9 cellular contexts compared by ENCODE assay signal in the genomic region with DNA sequence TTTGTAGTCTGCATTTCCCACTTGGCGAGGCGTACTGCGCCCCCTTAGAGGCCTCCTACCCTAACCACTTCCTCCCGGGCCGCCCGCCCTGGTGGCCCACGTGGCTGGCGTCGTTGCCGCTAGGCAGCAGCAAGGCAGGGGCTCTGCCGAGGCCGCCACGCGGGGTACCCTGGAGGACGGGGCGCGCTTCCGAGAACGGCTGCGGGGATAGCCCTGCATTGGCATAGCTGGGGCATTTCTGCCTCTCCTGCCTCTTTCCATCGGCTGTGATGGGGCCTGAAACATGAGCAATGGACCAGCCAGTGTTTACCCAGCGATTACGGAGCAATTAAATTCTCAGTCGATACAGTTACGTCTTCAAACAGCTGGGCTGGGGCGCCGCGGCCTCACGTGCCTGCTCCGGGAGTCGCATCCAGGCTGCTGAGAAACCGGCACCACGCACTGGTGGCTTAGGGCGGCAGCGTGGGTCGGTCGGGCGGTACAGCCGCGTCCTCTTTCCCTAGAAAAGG. TPM values are rescaled to one million over a fixed set of nuclear protein-coding genes. Genes with fewer than 3 reads are reported as not detected.
DNase-seq lines count a peak whose midpoint lies in the region; ATAC-seq and TF ChIP-seq lines count a peak whose summit lies in the region.
"Had no signal": no experiment of that assay in that cellular context is flagged by ENCODE, and none has a peak within 500 bp of the region (broad histone marks: within the 10 kb centered on the region; RNA-seq: fewer than 3 reads in every experiment).

No MANE protein-coding gene starts in this region.

- CTCF ChIA-PET in activated CD4-positive, alpha-beta memory T cell treated with anti-CD3 and anti-CD28 coated beads for 36 hours (lab: Charles Lee), result no interaction called here

- H3K4me1 Mint-ChIP-seq in endodermal cell, result peaks cover 15% of the 10 kb centered on the region
- peaks cover 5% of the 10 kb centered on the region for H3K4me1 Mint-ChIP-seq in activated CD4-positive, alpha-beta memory T cell treated with anti-CD3 and anti-CD28 coated beads for 36 hours (ENCODE audit: low read depth)

- no peaks in the 10 kb centered on the region for H3K36me3 ChIP-seq in endodermal cell (ENCODE audit: control insufficient read depth, insufficient read depth, low read length)
- H3K36me3 ChIP-seq: MG63 had no signal

- peak; percentile 6 for DNase-seq in stimulated activated CD8-positive, alpha-beta memory T cell treated with anti-CD3 and anti-CD28 coated beads, Interleukin-12 subunit alpha, Interleukin-12 subunit beta, amount 100 ng/mL, for 4 hours (ENCODE audit: low read depth)
- DNase-seq in stimulated activated CD8-positive, alpha-beta memory T cell treated with anti-CD3 and anti-CD28 coated beads, Interleukin-4, amount 100 ng/mL, for 48 hours, result no peak
- DNase-seq in NCI-H524 (lab: John Stamatoyannopoulos, UW), result peak; percentile 52 to 75
- peak; percentile 66 for DNase-seq in endodermal cell
- no peak for DNase-seq in activated CD4-positive, alpha-beta memory T cell treated with anti-CD3 and anti-CD28 coated beads for 36 hours
- DNase-seq in 8988T, result no peak
- DNase-seq in GM19238 (ENCODE audit: insufficient read length, low spot score), result no peak
- DNase-seq: MG63 had no signal

- H3K4me1 ChIP-seq in endodermal cell (ENCODE audit: control insufficient read depth, insufficient read depth, low read length), result no peaks in the 10 kb centered on the region

- no peak overlapping the region for H3K4me3 ChIP-seq in endodermal cell (ENCODE audit: low read length)
- H3K4me3 ChIP-seq: MG63 had no signal

- H3K27me3 Mint-ChIP-seq in endodermal cell (ENCODE audit: insufficient read depth), result peaks cover 47% of the 10 kb centered on the region
- H3K27me3 Mint-ChIP-seq in activated CD4-positive, alpha-beta memory T cell treated with anti-CD3 and anti-CD28 coated beads for 36 hours, result peaks cover 8% of the 10 kb centered on the region

- no peak overlapping the region for H3K27ac ChIP-seq in endodermal cell (ENCODE audit: low read depth, low read length)

- WGBS in endodermal cell (ENCODE audit: insufficient coverage in 1 of 2, insufficient read length in 1 of 2), 2 experiments, result 93 to 95% methylated on average over 16 to 40 of the region's 40 CpGs

- ATAC-seq in HG03039 (IDR thresholded peaks at IDR 0.05; ENCODE audit: unreplicated experiment), result no peak

- TF ChIP-seq CTCF in endodermal cell (conservative IDR thresholded peaks at IDR 0.05), result no peak

- no peak overlapping the region for H3K4me3 Mint-ChIP-seq in endodermal cell
- no peak overlapping the region for H3K4me3 Mint-ChIP-seq in activated CD4-positive, alpha-beta memory T cell treated with anti-CD3 and anti-CD28 coated beads for 36 hours

- POLR2A ChIA-PET in activated CD4-positive, alpha-beta memory T cell treated with anti-CD3 and anti-CD28 coated beads for 36 hours (lab: Charles Lee), result no interaction called here

- no peaks in the 10 kb centered on the region for H3K36me3 Mint-ChIP-seq in endodermal cell (ENCODE audit: low read depth)
- H3K36me3 Mint-ChIP-seq in activated CD4-positive, alpha-beta memory T cell treated with anti-CD3 and anti-CD28 coated beads for 36 hours, result no peaks in the 10 kb centered on the region

- H3K27me3 ChIP-seq in endodermal cell (ENCODE audit: control insufficient read depth, insufficient read depth, low read length, poor library complexity, severe bottlenecking), result no peaks in the 10 kb centered on the region
- H3K27me3 ChIP-seq: MG63 had no signal

- intact Hi-C loops in activated CD4-positive, alpha-beta memory T cell treated with anti-CD3 and anti-CD28 coated beads for 36 hours (cut with micrococcal nuclease), result no loop called here

- H3K9me3 ChIP-seq in endodermal cell (ENCODE audit: control insufficient read depth, low read length), result no peaks in the 10 kb centered on the region
- H3K9me3 ChIP-seq: MG63 had no signal

- H3K9ac ChIP-seq in endodermal cell (ENCODE audit: extremely low read depth, low read length, poor library complexity, severe bottlenecking), result no peak overlapping the region

- peaks cover 8% of the 10 kb centered on the region for H3K9me3 Mint-ChIP-seq in endodermal cell
- H3K9me3 Mint-ChIP-seq in activated CD4-positive, alpha-beta memory T cell treated with anti-CD3 and anti-CD28 coated beads for 36 hours, result no peaks in the 10 kb centered on the region

- no peak overlapping the region for H3K27ac Mint-ChIP-seq in endodermal cell
- no peak overlapping the region for H3K27ac Mint-ChIP-seq in activated CD4-positive, alpha-beta memory T cell treated with anti-CD3 and anti-CD28 coated beads for 36 hours

RNA-seq across cellular contexts. Expression of gene IQSEC3, which starts 38.1 kb away (rescaled TPM):
- 1 to 10 TPM; 1.5 to 2.7 TPM for total RNA-seq in endodermal cell
- polyA plus RNA-seq in endodermal cell (2013, experiment 1 of 2), result 1.5 TPM
- polyA plus RNA-seq in endodermal cell (2013, experiment 2 of 2), result 0.95 TPM
- under 1 TPM; 0.17 to 0.29 TPM for total RNA-seq in activated CD4-positive, alpha-beta memory T cell treated with anti-CD3 and anti-CD28 coated beads for 36 hours

Comparison
In these comparisons a context has a peak if more than half of its experiments do, and no peak if none do; other contexts are left out.
1. DNase-seq: peak in stimulated activated CD8-positive, alpha-beta memory T cell treated with anti-CD3 and anti-CD28 coated beads, Interleukin-12 subunit alpha, Interleukin-12 subunit beta, amount 100 ng/mL, for 4 hours (single experiment), NCI-H524 (2 of 2) and endodermal cell (single experiment); none in stimulated activated CD8-positive, alpha-beta memory T cell treated with anti-CD3 and anti-CD28 coated beads, Interleukin-4, amount 100 ng/mL, for 48 hours (single experiment), activated CD4-positive, alpha-beta memory T cell treated with anti-CD3 and anti-CD28 coated beads for 36 hours (single experiment), 8988T (single experiment) and GM19238 (single experiment).